8 cellular contexts compared by ENCODE assay signal in the genomic region with DNA sequence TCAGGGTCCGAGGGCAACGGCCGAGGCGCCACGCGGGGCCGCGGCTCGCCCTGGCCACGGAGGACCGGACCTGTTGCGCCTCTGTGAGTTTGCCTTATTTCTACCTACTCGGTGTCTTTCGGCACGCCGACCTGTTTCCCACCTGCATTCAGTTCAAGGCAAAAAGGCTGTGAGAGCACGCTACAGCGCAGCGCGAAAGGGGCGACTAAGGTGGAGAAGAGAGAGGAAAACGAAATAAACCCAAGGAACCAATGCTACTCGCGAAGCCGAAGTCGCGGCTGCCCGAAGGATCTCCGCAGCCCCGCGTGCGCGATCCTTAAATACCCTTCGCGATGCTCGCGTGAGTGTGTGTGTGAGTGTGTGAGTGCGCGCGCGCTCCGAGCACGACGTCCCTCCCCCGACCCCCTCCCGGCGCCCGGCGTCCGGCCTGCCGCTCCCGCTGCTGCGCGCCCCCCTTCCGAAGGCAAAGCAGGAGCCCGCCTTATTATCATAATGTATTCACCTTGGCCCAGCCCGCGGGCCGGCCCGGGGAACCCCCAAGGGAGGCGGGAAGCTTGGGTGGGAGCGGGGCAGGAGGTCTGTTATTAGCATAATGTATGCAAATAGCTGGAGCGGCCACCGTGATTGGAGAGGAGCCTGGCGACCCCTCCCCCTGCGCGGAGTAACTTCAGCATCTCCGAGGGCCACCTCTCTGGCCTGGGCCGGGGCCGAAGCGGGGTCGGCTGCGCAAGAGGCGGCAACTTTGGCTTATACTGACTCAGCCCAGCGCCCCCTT. TPM values are rescaled to one million over a fixed set of nuclear protein-coding genes. Genes with fewer than 3 reads are reported as not detected.
DNase-seq lines count a peak whose midpoint lies in the region; ATAC-seq and TF ChIP-seq lines count a peak whose summit lies in the region.

A gene (minus strand): TSS at position 293 of the 775 bp plus-strand sequence.

- DNase-seq in GM13977 (ENCODE audit: low spot score) = peak; percentile 40
- DNase-seq in NT2/D1 (ENCODE audit: low read depth, low spot score) = peak; percentile 80
- peak; percentile 67 for DNase-seq in activated naive CD4-positive, alpha-beta T cell treated with anti-CD3 and anti-CD28 coated beads, Interleukin-2, amount 10 ng/mL, durations not matched to agents 7 days and 5 days
- peak; percentile 72 for DNase-seq in Right ventricle myocardium inferior (ENCODE audit: missing footprints)
- peak; percentile 34 to 68 (median 58) for DNase-seq in ovary
- peak; percentile 52 to 85 for DNase-seq in aorta
- no peak for DNase-seq in SW480 (ENCODE audit: low spot score)

- H3K4me3 ChIP-seq in NT2/D1 (ENCODE audit: insufficient read length, low read depth) (peak within 1 kb of the TSS; percentile 74), ovary (peak within 1 kb of the TSS; percentile 58), aorta (ENCODE audit: low read length in 2 of 2) (peak within 1 kb of the TSS; percentile 7 to 42)

- peak within 1 kb of the TSS; percentile 70 for H3K4me3 Mint-ChIP-seq in activated naive CD4-positive, alpha-beta T cell treated with anti-CD3 and anti-CD28 coated beads, Interleukin-2, amount 10 ng/mL, durations not matched to agents 7 days and 5 days

- H3K27ac Mint-ChIP-seq in activated naive CD4-positive, alpha-beta T cell treated with anti-CD3 and anti-CD28 coated beads, Interleukin-2, amount 10 ng/mL, durations not matched to agents 7 days and 5 days = peak within 1 kb of the TSS; percentile 49

- CTCF ChIA-PET in activated naive CD4-positive, alpha-beta T cell treated with anti-CD3 and anti-CD28 coated beads, Interleukin-2, amount 10 ng/mL, durations not matched to agents 7 days and 5 days (lab: Charles Lee) = no interaction called here

- no peak for TF ChIP-seq CTCF in GM13977 (IDR thresholded peaks at IDR 0.05; ENCODE audit: extremely low read depth, insufficient read depth, missing control alignments)
- no peak for TF ChIP-seq CTCF in ovary (IDR thresholded peaks at IDR 0.05)

- peaks cover 4% of the 10 kb centered on the region for H3K36me3 Mint-ChIP-seq in activated naive CD4-positive, alpha-beta T cell treated with anti-CD3 and anti-CD28 coated beads, Interleukin-2, amount 10 ng/mL, durations not matched to agents 7 days and 5 days

- ATAC-seq in Right ventricle myocardium inferior = peak; percentile 63
- peak; percentile 69 for ATAC-seq in aorta (ENCODE audit: low FRiP score)
- ATAC-seq in HG03095 (IDR thresholded peaks at IDR 0.05; ENCODE audit: unreplicated experiment) = no peak

- H3K27ac ChIP-seq in ovary (peak within 1 kb of the TSS in 1 of 2 donors; percentile 28), aorta (ENCODE audit: low read depth in 1 of 2, low read length in 2 of 2) (no peak within 1 kb of the TSS)

- peaks cover 66% of the 10 kb centered on the region for H3K27me3 Mint-ChIP-seq in activated naive CD4-positive, alpha-beta T cell treated with anti-CD3 and anti-CD28 coated beads, Interleukin-2, amount 10 ng/mL, durations not matched to agents 7 days and 5 days

- intact Hi-C loops in Right ventricle myocardium inferior (cut with DNase I) = loop anchor here (10.0 kb wide), 2 partner anchors 118 to 238 kb away; no protein-coding TSS in a partner anchor
- intact Hi-C loops in ovary (cut with DNase I) = no loop called here
- intact Hi-C loops in aorta (cut with DNase I) = loop anchor here in 1 of 2 donors (10.0 kb wide), 1 partner anchor 468 kb away; no protein-coding TSS in a partner anchor

- H3K9me3 Mint-ChIP-seq in activated naive CD4-positive, alpha-beta T cell treated with anti-CD3 and anti-CD28 coated beads, Interleukin-2, amount 10 ng/mL, durations not matched to agents 7 days and 5 days = no peaks in the 10 kb centered on the region

- H3K36me3 ChIP-seq in NT2/D1 (ENCODE audit: insufficient read depth, insufficient read length, low read length) (no peaks in the 10 kb centered on the region), ovary (no peaks in the 10 kb centered on the region), aorta (ENCODE audit: control insufficient read depth in 1 of 2, insufficient read depth in 2 of 2, low read length in 1 of 2) (no peaks in the 10 kb centered on the region)

- no peak for TF ChIP-seq EP300 in ovary (IDR thresholded peaks at IDR 0.05)

- in situ Hi-C loops in GM13977 (cut with MboI; ENCODE audit: low pct_unique_long_range_greater_than_20kb, low sequenced_read_pairs, unreplicated experiment) = loop anchor here (25.0 kb wide), 1 partner anchor 465 kb away; no protein-coding TSS in a partner anchor

- no peak for TF ChIP-seq POLR2A in ovary (IDR thresholded peaks at IDR 0.05)

- H3K4me1 ChIP-seq in NT2/D1 (ENCODE audit: insufficient read depth, insufficient read length) = no peaks in the 10 kb centered on the region
- peaks cover 2% of the 10 kb centered on the region for H3K4me1 ChIP-seq in ovary (ENCODE audit: insufficient read depth)
- H3K4me1 ChIP-seq in aorta (ENCODE audit: control insufficient read depth in 1 of 2, insufficient read depth in 2 of 2, low read length in 2 of 2) = no peaks in the 10 kb centered on the region

- peak within 1 kb of the TSS; percentile 74 for H3K9ac ChIP-seq in NT2/D1 (ENCODE audit: insufficient read length, low read depth)

- 0 to 4% (median 1%) methylated on average over 55 to 75 of the region's 75 CpGs for WGBS in ovary, 3 donors
- 0 to 1% methylated on average over 58 to 75 of the region's 75 CpGs for WGBS in aorta, 2 donors

- H3K4me1 Mint-ChIP-seq in activated naive CD4-positive, alpha-beta T cell treated with anti-CD3 and anti-CD28 coated beads, Interleukin-2, amount 10 ng/mL, durations not matched to agents 7 days and 5 days = peaks cover 11% of the 10 kb centered on the region

- H3K9me3 ChIP-seq in NT2/D1 (ENCODE audit: insufficient read depth, low read length) = no peaks in the 10 kb centered on the region
- no peaks in the 10 kb centered on the region for H3K9me3 ChIP-seq in ovary
- no peaks in the 10 kb centered on the region for H3K9me3 ChIP-seq in aorta (ENCODE audit: control insufficient read depth, low read length)

- H3K27me3 ChIP-seq in NT2/D1 (ENCODE audit: insufficient read depth, insufficient read length) = peaks cover 38% of the 10 kb centered on the region
- H3K27me3 ChIP-seq in ovary = no peaks in the 10 kb centered on the region
- H3K27me3 ChIP-seq in aorta (ENCODE audit: control insufficient read depth in 1 of 2, insufficient read depth in 2 of 2, low read length in 1 of 2) = no peaks in the 10 kb centered on the region

RNA-seq across cellular contexts. Expression of the gene that starts here (rescaled TPM):
- total RNA-seq in Right ventricle myocardium inferior (0.73 TPM), ovary (1 to 10 TPM in 1 of 7 donors, under 1 TPM in 6; 0.25 to 3.2 (median 0.77) TPM), aorta (1 to 10 TPM; 2.2 to 8.1 TPM)
- polyA plus RNA-seq in ovary (1 to 10 TPM in 1 of 2 donors, under 1 TPM in 1; 0.56 to 1.4 TPM), aorta (under 1 TPM; 0.08 to 0.38 TPM)

Comparison
In these comparisons a context has a peak if more than half of its experiments do, and no peak if none do; other contexts are left out.
1. Peak in DNase-seq and ATAC-seq in Right ventricle myocardium inferior; RNA of the gene not detected or under 1 TPM.